Comparison of ENCODE assay signal across 1 cellular context in the genomic region with DNA sequence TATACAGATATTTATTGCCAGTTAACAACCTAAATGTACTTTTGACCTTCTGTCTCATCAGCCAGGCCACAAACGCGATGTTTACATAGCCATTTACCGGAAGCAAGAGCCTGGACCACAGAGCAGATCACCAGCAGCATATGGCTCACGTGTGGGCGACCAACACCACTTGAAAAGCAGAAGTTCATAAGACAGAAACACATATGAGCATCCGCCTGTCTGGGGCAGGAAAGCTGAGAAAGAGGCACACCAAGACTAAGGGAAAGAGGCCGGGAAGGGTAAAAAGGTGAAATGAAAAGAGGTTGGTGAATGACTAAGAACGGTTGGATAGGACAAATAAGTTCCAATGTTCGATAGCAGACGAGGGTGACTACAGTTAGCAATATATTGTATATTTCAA.
TF ChIP-seq lines count a peak whose summit lies in the region.

No MANE protein-coding gene starts in this region.

TF ChIP-seq in HepG2, 621 proteins besides CTCF, POLR2A, EP300 and RAD21 (continued from another document and continues in another):
- TF ChIP-seq, protein P1, sequence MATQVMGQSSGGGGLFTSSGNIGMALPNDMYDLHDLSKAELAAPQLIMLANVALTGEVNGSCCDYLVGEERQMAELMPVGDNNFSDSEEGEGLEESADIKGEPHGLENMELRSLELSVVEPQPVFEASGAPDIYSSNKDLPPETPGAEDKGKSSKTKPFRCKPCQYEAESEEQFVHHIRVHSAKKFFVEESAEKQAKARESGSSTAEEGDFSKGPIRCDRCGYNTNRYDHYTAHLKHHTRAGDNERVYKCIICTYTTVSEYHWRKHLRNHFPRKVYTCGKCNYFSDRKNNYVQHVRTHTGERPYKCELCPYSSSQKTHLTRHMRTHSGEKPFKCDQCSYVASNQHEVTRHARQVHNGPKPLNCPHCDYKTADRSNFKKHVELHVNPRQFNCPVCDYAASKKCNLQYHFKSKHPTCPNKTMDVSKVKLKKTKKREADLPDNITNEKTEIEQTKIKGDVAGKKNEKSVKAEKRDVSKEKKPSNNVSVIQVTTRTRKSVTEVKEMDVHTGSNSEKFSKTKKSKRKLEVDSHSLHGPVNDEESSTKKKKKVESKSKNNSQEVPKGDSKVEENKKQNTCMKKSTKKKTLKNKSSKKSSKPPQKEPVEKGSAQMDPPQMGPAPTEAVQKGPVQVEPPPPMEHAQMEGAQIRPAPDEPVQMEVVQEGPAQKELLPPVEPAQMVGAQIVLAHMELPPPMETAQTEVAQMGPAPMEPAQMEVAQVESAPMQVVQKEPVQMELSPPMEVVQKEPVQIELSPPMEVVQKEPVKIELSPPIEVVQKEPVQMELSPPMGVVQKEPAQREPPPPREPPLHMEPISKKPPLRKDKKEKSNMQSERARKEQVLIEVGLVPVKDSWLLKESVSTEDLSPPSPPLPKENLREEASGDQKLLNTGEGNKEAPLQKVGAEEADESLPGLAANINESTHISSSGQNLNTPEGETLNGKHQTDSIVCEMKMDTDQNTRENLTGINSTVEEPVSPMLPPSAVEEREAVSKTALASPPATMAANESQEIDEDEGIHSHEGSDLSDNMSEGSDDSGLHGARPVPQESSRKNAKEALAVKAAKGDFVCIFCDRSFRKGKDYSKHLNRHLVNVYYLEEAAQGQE (IDR thresholded peaks at IDR 0.05; ENCODE audit: borderline replicate concordance in 1 of 2, low read depth in 1 of 2, low read length in 2 of 2): no peak
- TF ChIP-seq SAFB2 (CRISPR knock-in tag; IDR thresholded peaks at IDR 0.05; ENCODE audit: borderline replicate concordance, low read depth) (no peak), ZNF33A (CRISPR knock-in tag; IDR thresholded peaks at IDR 0.05; ENCODE audit: borderline replicate concordance) (no peak), ZNF34 (CRISPR knock-in tag; IDR thresholded peaks at IDR 0.05; ENCODE audit: borderline replicate concordance) (no peak), ZNF781 (CRISPR knock-in tag; IDR thresholded peaks at IDR 0.05; ENCODE audit: borderline replicate concordance, not compliant biosample characterization) (no peak), ZNF614 (CRISPR knock-in tag; IDR thresholded peaks at IDR 0.05; ENCODE audit: borderline replicate concordance) (peak; percentile 83; the same call in 1 of the 2 replicates), MBNL3 (CRISPR knock-in tag; conservative IDR thresholded peaks at IDR 0.05) (no peak), TBP (CRISPR knock-in tag; IDR thresholded peaks at IDR 0.05) (no peak), PHF21A (CRISPR knock-in tag; IDR thresholded peaks at IDR 0.05) (0 out of 2 replicates have a peak, but pooled peaks have one; percentile 13), ZNF234 (CRISPR knock-in tag; conservative IDR thresholded peaks at IDR 0.05) (no peak), NONO (IDR thresholded peaks at IDR 0.05) (no peak), NONO (CRISPR knock-in tag; conservative IDR thresholded peaks at IDR 0.05) (no peak), TARDBP (CRISPR knock-in tag; IDR thresholded peaks at IDR 0.05) (0 out of 2 replicates have a peak, but pooled peaks have one; percentile 44), ZNF225 (CRISPR knock-in tag; IDR thresholded peaks at IDR 0.05) (no peak), ATF7 (IDR thresholded peaks at IDR 0.05) (no peak), ATF7 (CRISPR knock-in tag; IDR thresholded peaks at IDR 0.05) (no peak), RARG (CRISPR knock-in tag; IDR thresholded peaks at IDR 0.05; ENCODE audit: low read depth) (no peak), ZFP36L1 (CRISPR knock-in tag; IDR thresholded peaks at IDR 0.05) (no peak), THAP11 (CRISPR knock-in tag; IDR thresholded peaks at IDR 0.05) (peak; percentile 63), ZNF235 (CRISPR knock-in tag; IDR thresholded peaks at IDR 0.05; ENCODE audit: borderline replicate concordance) (no peak), ZNF558 (CRISPR knock-in tag; IDR thresholded peaks at IDR 0.05; ENCODE audit: borderline replicate concordance) (no peak), MED13 (CRISPR knock-in tag; IDR thresholded peaks at IDR 0.05) (no peak), ATF7-NPFF (CRISPR knock-in tag; IDR thresholded peaks at IDR 0.05; ENCODE audit: low read depth) (no peak), FOXP1 (IDR thresholded peaks at IDR 0.05) (no peak), FOXP1 (CRISPR knock-in tag; IDR thresholded peaks at IDR 0.05) (peak; percentile 78), GABPB1 (CRISPR knock-in tag; IDR thresholded peaks at IDR 0.05) (peak; percentile 66; the same call in 1 of the 2 replicates), ZNF124 (CRISPR knock-in tag; IDR thresholded peaks at IDR 0.05) (no peak), ZNF724P (CRISPR knock-in tag; IDR thresholded peaks at IDR 0.05; ENCODE audit: borderline replicate concordance) (no peak), FOXO1 (CRISPR knock-in tag; IDR thresholded peaks at IDR 0.05) (peak; percentile 79), MAF1 (CRISPR knock-in tag; IDR thresholded peaks at IDR 0.05; ENCODE audit: borderline replicate concordance) (no peak), TCF7 (IDR thresholded peaks at IDR 0.05; ENCODE audit: low read depth) (peak; percentile 38; the same call in 1 of the 2 replicates), ISL2 (CRISPR knock-in tag; IDR thresholded peaks at IDR 0.05) (no peak), HOXA3 (CRISPR knock-in tag; IDR thresholded peaks at IDR 0.05) (no peak; the same call in 1 of the 2 replicates), ZNF549 (CRISPR knock-in tag; IDR thresholded peaks at IDR 0.05) (no peak), YY1 (IDR thresholded peaks at IDR 0.05; ENCODE audit: insufficient read depth, insufficient replicate concordance, low read depth, low read length) (no peak), CENPT (CRISPR knock-in tag; IDR thresholded peaks at IDR 0.05; ENCODE audit: low read depth) (no peak), RFX3 (CRISPR knock-in tag; IDR thresholded peaks at IDR 0.05) (no peak), ZNF850 (CRISPR knock-in tag; conservative IDR thresholded peaks at IDR 0.05) (no peak), MAFG (CRISPR knock-in tag; IDR thresholded peaks at IDR 0.05) (no peak), NCOA5 (CRISPR knock-in tag; IDR thresholded peaks at IDR 0.05) (no peak), ZNF143 (CRISPR knock-in tag; IDR thresholded peaks at IDR 0.05) (no peak), ZNF543 (CRISPR knock-in tag; IDR thresholded peaks at IDR 0.05) (no peak), SRSF1 (optimal IDR thresholded peaks at IDR 0.05; ENCODE audit: low read depth, low read length) (no peak), CBX1 (IDR thresholded peaks at IDR 0.05; ENCODE audit: low read depth) (no peak), ZNF75D (CRISPR knock-in tag; IDR thresholded peaks at IDR 0.05; ENCODE audit: borderline replicate concordance) (no peak), PCBP2 (optimal IDR thresholded peaks at IDR 0.05; ENCODE audit: low read depth, low read length, poor library complexity, severe bottlenecking) (no peak), ZNF672 (CRISPR knock-in tag; IDR thresholded peaks at IDR 0.05) (no peak), HOXA9 (CRISPR knock-in tag; IDR thresholded peaks at IDR 0.05; ENCODE audit: borderline replicate concordance) (no peak), HNRNPK (IDR thresholded peaks at IDR 0.05; ENCODE audit: low read depth, low read length, poor library complexity, severe bottlenecking) (no peak), U2AF1 (optimal IDR thresholded peaks at IDR 0.05; ENCODE audit: low read depth, low read length) (no peak), ZBTB42 (CRISPR knock-in tag; IDR thresholded peaks at IDR 0.05) (no peak)
- TF ChIP-seq, protein P2, sequence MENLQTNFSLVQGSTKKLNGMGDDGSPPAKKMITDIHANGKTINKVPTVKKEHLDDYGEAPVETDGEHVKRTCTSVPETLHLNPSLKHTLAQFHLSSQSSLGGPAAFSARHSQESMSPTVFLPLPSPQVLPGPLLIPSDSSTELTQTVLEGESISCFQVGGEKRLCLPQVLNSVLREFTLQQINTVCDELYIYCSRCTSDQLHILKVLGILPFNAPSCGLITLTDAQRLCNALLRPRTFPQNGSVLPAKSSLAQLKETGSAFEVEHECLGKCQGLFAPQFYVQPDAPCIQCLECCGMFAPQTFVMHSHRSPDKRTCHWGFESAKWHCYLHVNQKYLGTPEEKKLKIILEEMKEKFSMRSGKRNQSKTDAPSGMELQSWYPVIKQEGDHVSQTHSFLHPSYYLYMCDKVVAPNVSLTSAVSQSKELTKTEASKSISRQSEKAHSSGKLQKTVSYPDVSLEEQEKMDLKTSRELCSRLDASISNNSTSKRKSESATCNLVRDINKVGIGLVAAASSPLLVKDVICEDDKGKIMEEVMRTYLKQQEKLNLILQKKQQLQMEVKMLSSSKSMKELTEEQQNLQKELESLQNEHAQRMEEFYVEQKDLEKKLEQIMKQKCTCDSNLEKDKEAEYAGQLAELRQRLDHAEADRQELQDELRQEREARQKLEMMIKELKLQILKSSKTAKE (CRISPR knock-in tag; IDR thresholded peaks at IDR 0.05; ENCODE audit: borderline replicate concordance): peak; percentile 57
- TF ChIP-seq, protein P3, sequence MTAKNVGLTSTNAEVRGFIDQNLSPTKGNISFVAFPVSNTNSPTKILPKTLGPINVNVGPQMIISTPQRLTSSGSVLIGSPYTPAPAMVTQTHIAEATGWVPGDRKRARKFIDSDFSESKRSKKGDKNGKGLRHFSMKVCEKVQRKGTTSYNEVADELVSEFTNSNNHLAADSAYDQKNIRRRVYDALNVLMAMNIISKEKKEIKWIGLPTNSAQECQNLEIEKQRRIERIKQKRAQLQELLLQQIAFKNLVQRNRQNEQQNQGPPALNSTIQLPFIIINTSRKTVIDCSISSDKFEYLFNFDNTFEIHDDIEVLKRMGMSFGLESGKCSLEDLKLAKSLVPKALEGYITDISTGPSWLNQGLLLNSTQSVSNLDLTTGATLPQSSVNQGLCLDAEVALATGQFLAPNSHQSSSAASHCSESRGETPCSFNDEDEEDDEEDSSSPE (CRISPR knock-in tag; IDR thresholded peaks at IDR 0.05): no peak; the same call in 1 of the 2 replicates
- TF ChIP-seq, protein P4, sequence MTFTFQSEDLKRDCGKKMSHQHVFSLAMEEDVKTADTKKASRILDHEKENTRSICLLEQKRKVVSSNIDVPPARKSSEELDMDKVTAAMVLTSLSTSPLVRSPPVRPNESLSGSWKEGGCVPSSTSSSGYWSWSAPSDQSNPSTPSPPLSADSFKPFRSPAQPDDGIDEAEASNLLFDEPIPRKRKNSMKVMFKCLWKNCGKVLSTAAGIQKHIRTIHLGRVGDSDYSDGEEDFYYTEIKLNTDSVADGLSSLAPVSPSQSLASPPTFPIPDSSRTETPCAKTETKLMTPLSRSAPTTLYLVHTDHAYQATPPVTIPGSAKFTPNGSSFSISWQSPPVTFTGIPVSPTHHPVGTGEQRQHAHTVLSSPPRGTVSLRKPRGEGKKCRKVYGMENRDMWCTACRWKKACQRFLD (CRISPR knock-in tag; IDR thresholded peaks at IDR 0.05; ENCODE audit: borderline replicate concordance): no peak
- TF ChIP-seq, protein P5, sequence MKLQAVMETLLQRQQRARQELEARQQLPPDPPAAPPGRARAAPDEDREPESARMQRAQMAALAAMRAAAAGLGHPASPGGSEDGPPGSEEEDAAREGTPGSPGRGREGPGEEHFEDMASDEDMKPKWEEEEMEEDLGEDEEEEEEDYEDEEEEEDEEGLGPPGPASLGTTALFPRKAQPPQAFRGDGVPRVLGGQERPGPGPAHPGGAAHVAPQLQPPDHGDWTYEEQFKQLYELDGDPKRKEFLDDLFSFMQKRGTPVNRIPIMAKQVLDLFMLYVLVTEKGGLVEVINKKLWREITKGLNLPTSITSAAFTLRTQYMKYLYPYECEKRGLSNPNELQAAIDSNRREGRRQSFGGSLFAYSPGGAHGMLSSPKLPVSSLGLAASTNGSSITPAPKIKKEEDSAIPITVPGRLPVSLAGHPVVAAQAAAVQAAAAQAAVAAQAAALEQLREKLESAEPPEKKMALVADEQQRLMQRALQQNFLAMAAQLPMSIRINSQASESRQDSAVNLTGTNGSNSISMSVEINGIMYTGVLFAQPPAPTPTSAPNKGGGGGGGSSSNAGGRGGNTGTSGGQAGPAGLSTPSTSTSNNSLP (IDR thresholded peaks at IDR 0.05; ENCODE audit: low read depth, low read length): peak; percentile 64; the same call in 1 of the 2 replicates
- TF ChIP-seq, protein P6, sequence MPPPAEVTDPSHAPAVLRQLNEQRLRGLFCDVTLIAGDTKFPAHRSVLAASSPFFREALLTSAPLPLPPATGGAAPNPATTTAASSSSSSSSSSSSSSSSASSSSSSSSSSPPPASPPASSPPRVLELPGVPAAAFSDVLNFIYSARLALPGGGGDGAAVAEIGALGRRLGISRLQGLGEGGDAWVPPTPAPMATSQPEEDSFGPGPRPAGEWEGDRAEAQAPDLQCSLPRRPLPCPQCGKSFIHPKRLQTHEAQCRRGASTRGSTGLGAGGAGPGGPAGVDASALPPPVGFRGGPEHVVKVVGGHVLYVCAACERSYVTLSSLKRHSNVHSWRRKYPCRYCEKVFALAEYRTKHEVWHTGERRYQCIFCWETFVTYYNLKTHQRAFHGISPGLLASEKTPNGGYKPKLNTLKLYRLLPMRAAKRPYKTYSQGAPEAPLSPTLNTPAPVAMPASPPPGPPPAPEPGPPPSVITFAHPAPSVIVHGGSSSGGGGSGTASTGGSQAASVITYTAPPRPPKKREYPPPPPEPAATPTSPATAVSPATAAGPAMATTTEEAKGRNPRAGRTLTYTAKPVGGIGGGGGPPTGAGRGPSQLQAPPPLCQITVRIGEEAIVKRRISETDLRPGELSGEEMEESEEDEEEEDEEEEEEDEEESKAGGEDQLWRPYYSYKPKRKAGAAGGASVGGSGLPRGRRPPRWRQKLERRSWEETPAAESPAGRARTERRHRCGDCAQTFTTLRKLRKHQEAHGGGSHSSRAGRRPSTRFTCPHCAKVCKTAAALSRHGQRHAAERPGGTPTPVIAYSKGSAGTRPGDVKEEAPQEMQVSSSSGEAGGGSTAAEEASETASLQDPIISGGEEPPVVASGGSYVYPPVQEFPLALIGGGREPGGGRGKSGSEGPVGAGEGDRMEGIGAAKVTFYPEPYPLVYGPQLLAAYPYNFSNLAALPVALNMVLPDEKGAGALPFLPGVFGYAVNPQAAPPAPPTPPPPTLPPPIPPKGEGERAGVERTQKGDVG (CRISPR knock-in tag; IDR thresholded peaks at IDR 0.05; ENCODE audit: borderline replicate concordance): no peak
- TF ChIP-seq, protein P7, sequence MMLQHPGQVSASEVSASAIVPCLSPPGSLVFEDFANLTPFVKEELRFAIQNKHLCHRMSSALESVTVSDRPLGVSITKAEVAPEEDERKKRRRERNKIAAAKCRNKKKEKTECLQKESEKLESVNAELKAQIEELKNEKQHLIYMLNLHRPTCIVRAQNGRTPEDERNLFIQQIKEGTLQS (CRISPR knock-in tag; IDR thresholded peaks at IDR 0.05): no peak
- TF ChIP-seq, protein P8, sequence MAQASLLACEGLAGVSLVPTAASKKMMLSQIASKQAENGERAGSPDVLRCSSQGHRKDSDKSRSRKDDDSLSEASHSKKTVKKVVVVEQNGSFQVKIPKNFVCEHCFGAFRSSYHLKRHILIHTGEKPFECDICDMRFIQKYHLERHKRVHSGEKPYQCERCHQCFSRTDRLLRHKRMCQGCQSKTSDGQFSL (CRISPR knock-in tag; IDR thresholded peaks at IDR 0.05): no peak
- TF ChIP-seq, protein P9, sequence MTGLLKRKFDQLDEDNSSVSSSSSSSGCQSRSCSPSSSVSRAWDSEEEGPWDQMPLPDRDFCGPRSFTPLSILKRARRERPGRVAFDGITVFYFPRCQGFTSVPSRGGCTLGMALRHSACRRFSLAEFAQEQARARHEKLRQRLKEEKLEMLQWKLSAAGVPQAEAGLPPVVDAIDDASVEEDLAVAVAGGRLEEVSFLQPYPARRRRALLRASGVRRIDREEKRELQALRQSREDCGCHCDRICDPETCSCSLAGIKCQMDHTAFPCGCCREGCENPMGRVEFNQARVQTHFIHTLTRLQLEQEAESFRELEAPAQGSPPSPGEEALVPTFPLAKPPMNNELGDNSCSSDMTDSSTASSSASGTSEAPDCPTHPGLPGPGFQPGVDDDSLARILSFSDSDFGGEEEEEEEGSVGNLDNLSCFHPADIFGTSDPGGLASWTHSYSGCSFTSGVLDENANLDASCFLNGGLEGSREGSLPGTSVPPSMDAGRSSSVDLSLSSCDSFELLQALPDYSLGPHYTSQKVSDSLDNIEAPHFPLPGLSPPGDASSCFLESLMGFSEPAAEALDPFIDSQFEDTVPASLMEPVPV (CRISPR knock-in tag; IDR thresholded peaks at IDR 0.05): no peak
